Comparison of ENCODE assay signal across 21 cellular contexts in the genomic region with DNA sequence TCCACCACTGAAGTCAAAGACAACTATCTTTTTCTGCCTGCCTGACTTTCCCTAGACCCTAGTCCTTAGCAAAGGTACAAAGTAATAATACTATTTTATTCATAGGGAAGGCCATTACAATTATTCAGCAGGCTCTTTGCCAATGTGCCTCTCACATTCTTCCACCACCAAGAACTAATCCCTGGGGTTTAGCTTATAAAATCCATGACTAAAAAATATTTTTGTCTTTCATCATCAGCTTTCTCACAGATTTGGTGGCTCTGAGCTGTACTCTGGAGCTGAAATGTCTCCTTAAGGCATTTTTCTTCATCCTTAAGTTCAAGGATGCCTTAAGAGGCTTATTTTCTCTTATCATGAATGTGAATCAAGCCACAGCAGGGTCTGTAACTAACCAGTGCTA.
DNase-seq lines count a peak whose midpoint lies in the region; ATAC-seq and TF ChIP-seq lines count a peak whose summit lies in the region.
"Had no signal": no experiment of that assay in that cellular context is flagged by ENCODE, and none has a peak within 500 bp of the region (broad histone marks: within the 10 kb centered on the region; RNA-seq: fewer than 3 reads in every experiment).

No MANE protein-coding gene starts in this region.

- no peak overlapping the region for H3K4me3 Mint-ChIP-seq in MCF 10A (ENCODE audit: unreplicated experiment)
- H3K4me3 Mint-ChIP-seq: activated CD4-positive, alpha-beta T cell treated with anti-CD3 and anti-CD28 coated beads for 36 hours; activated CD8-positive, alpha-beta memory T cell treated with anti-CD3 and anti-CD28 coated beads, Interleukin-2, amount 10 ng/mL, durations not matched to agents 7 days and 5 days had no signal

- no peak overlapping the region for H3K27ac ChIP-seq in breast epithelium
- no peak overlapping the region for H3K27ac ChIP-seq in mesenchymal stem cell (ENCODE audit: low read length, poor library complexity, severe bottlenecking)
- H3K27ac ChIP-seq: 22Rv1, C4-2B, ovary, transverse colon had no signal

- H2AK5ac ChIP-seq in mesenchymal stem cell (ENCODE audit: low read length, severe bottlenecking): no peak overlapping the region

- no peak overlapping the region for H3K27ac Mint-ChIP-seq in MCF 10A (ENCODE audit: low read depth, unreplicated experiment)
- H3K27ac Mint-ChIP-seq: activated CD4-positive, alpha-beta T cell treated with anti-CD3 and anti-CD28 coated beads for 36 hours; activated CD8-positive, alpha-beta memory T cell treated with anti-CD3 and anti-CD28 coated beads, Interleukin-2, amount 10 ng/mL, durations not matched to agents 7 days and 5 days; activated T-helper 2 cell treated with anti-CD3 and anti-CD28 coated beads, Interferon-gamma antibody, Interleukin-2, Interleukin-4, amounts not matched to agents 10 μg/mL and 5 μg/mL and 100 μg/mL, durations not matched to agents 14 hours and 24 hours and 36 hours had no signal

- H3K9me3 ChIP-seq in breast epithelium (no peaks in the 10 kb centered on the region), mesenchymal stem cell (ENCODE audit: control insufficient read depth, low read length) (peaks cover 14% of the 10 kb centered on the region)
- H3K9me3 ChIP-seq: ovary, SK-N-SH, transverse colon had no signal

- H2BK12ac ChIP-seq in mesenchymal stem cell (ENCODE audit: low read length in 2 of 2): no peak overlapping the region

- H2BK15ac ChIP-seq in mesenchymal stem cell (ENCODE audit: low read depth, poor library complexity, severe bottlenecking): no peak overlapping the region

- TF ChIP-seq POLR2A in breast epithelium (IDR thresholded peaks at IDR 0.05) (no peak), lower leg skin (IDR thresholded peaks at IDR 0.05) (no peak)

- no peak overlapping the region for H3K14ac ChIP-seq in mesenchymal stem cell (ENCODE audit: low read length in 2 of 2)

- peaks cover 1% of the 10 kb centered on the region for H3K27me3 Mint-ChIP-seq in MCF 10A (ENCODE audit: insufficient read depth, unreplicated experiment)
- H3K27me3 Mint-ChIP-seq: activated CD8-positive, alpha-beta memory T cell treated with anti-CD3 and anti-CD28 coated beads, Interleukin-2, amount 10 ng/mL, durations not matched to agents 7 days and 5 days had no signal

- H3K4ac ChIP-seq in mesenchymal stem cell (ENCODE audit: low read depth in 1 of 2, low read length in 2 of 2): no peak overlapping the region

- no peaks in the 10 kb centered on the region for H3K27me3 ChIP-seq in breast epithelium
- no peaks in the 10 kb centered on the region for H3K27me3 ChIP-seq in mesenchymal stem cell (ENCODE audit: control insufficient read depth in 1 of 2, insufficient read depth in 1 of 2, low read length in 2 of 2)
- H3K27me3 ChIP-seq: ovary, transverse colon had no signal

- POLR2A ChIA-PET in MCF 10A (lab: Yijun Ruan, JAX): no interaction called here

- no peak overlapping the region for H3K4me3 ChIP-seq in breast epithelium
- H3K4me3 ChIP-seq in choroid plexus epithelial cell (ENCODE audit: low read depth, low read length): no peak overlapping the region
- no peak overlapping the region for H3K4me3 ChIP-seq in mesenchymal stem cell (ENCODE audit: insufficient read depth in 1 of 2, low read depth in 1 of 2, low read length in 2 of 2)
- no peak overlapping the region for H3K4me3 ChIP-seq in lower leg skin (ENCODE audit: low read depth, poor library complexity, severe bottlenecking)
- H3K4me3 ChIP-seq: ovary, transverse colon had no signal

- BruUV-seq in MCF 10A (replicated peaks; lab: Mats Ljungman, UMichigan): no TSS peak

- CTCF ChIA-PET in MCF 10A (lab: Yijun Ruan, JAX): interaction anchor here (0.7 to 1.1 kb wide), 2 partner anchors 59 to 86 kb away, joined by 3 read pairs; no protein-coding TSS in a partner anchor

- H4K91ac ChIP-seq in mesenchymal stem cell (ENCODE audit: low read length): no peak overlapping the region

- H4K8ac ChIP-seq in mesenchymal stem cell (ENCODE audit: low read length): no peak overlapping the region

- no peak for ATAC-seq in GM18511 (IDR thresholded peaks at IDR 0.05; ENCODE audit: unreplicated experiment)
- ATAC-seq: activated CD4-positive, alpha-beta T cell treated with anti-CD3 and anti-CD28 coated beads for 36 hours; activated CD8-positive, alpha-beta memory T cell treated with anti-CD3 and anti-CD28 coated beads, Interleukin-2, amount 10 ng/mL, durations not matched to agents 7 days and 5 days; esophagus mucosa; left cardiac atrium had no signal

- H3K4me2 ChIP-seq in mesenchymal stem cell (ENCODE audit: low read length, poor library complexity, severe bottlenecking): no peak overlapping the region

- TF ChIP-seq CTCF in MCF 10A (IDR thresholded peaks at IDR 0.05; ENCODE audit: unreplicated experiment): no peak
- no peak for TF ChIP-seq CTCF in breast epithelium (IDR thresholded peaks at IDR 0.05)
- TF ChIP-seq CTCF in choroid plexus epithelial cell (conservative IDR thresholded peaks at IDR 0.05; ENCODE audit: low read depth, low read length): no peak
- no peak for TF ChIP-seq CTCF in lower leg skin (IDR thresholded peaks at IDR 0.05)

- H3K4me1 ChIP-seq in breast epithelium (no peaks in the 10 kb centered on the region), mesenchymal stem cell (ENCODE audit: control insufficient read depth, insufficient read depth, low read depth, low read length) (no peaks in the 10 kb centered on the region)
- H3K4me1 ChIP-seq: transverse colon had no signal

- H3K18ac ChIP-seq in mesenchymal stem cell (ENCODE audit: low read depth in 1 of 2, low read length in 2 of 2): no peak overlapping the region

- H2AFZ ChIP-seq in mesenchymal stem cell (ENCODE audit: low read depth, low read length): no peak overlapping the region

- DNase-seq in MCF 10A (ENCODE audit: unreplicated experiment): peak; percentile 49
- DNase-seq in breast epithelium (ENCODE audit: low spot score in 2 of 2): no peak
- peak; percentile 11 for DNase-seq in choroid plexus epithelial cell (ENCODE audit: low read depth)
- peak; percentile 11 for DNase-seq in mesenchymal stem cell
- DNase-seq in stimulated activated CD4-positive, alpha-beta T cell treated with anti-CD3 and anti-CD28 coated beads, Interleukin-4, amount 100 ng/mL, for 4 hours: no peak
- no peak for DNase-seq in lower leg skin (ENCODE audit: low spot score in 2 of 2)
- DNase-seq in NCI-H1417 treated with DMSO at 0.1 percent for 48 hours (lab: John Stamatoyannopoulos, UW): no peak
- DNase-seq: activated CD4-positive, alpha-beta T cell treated with anti-CD3 and anti-CD28 coated beads for 36 hours; activated CD8-positive, alpha-beta memory T cell treated with anti-CD3 and anti-CD28 coated beads, Interleukin-2, amount 10 ng/mL, durations not matched to agents 7 days and 5 days; dermis blood vessel endothelial cell; KBM-7; left cardiac atrium; NCI-H1092; ovary; SK-N-SH; transverse colon had no signal

- no peak overlapping the region for H2BK5ac ChIP-seq in mesenchymal stem cell (ENCODE audit: low read depth, low read length, poor library complexity, severe bottlenecking)

- H2BK120ac ChIP-seq in mesenchymal stem cell (ENCODE audit: low read depth, low read length): no peak overlapping the region

- intact Hi-C loops in MCF 10A (cut with micrococcal nuclease): no loop called here
- intact Hi-C loops in breast epithelium (cut with DNase I; ENCODE audit: low total_unique reads): no loop called here
- intact Hi-C loops in lower leg skin (cut with DNase I; ENCODE audit: low total_unique reads): no loop called here

- H3K4me1 Mint-ChIP-seq in MCF 10A (ENCODE audit: insufficient read depth, unreplicated experiment): peaks cover under 1% of the 10 kb centered on the region
- H3K4me1 Mint-ChIP-seq: activated CD4-positive, alpha-beta T cell treated with anti-CD3 and anti-CD28 coated beads for 36 hours; activated CD8-positive, alpha-beta memory T cell treated with anti-CD3 and anti-CD28 coated beads, Interleukin-2, amount 10 ng/mL, durations not matched to agents 7 days and 5 days had no signal

- H3K36me3 Mint-ChIP-seq in MCF 10A (ENCODE audit: insufficient read depth, unreplicated experiment): no peaks in the 10 kb centered on the region
- H3K36me3 Mint-ChIP-seq: activated CD8-positive, alpha-beta memory T cell treated with anti-CD3 and anti-CD28 coated beads, Interleukin-2, amount 10 ng/mL, durations not matched to agents 7 days and 5 days had no signal

- peaks cover 18% of the 10 kb centered on the region for H3K9me3 Mint-ChIP-seq in MCF 10A (ENCODE audit: unreplicated experiment)

- no peaks in the 10 kb centered on the region for H3K79me1 ChIP-seq in mesenchymal stem cell (replicated peaks; ENCODE audit: low read length, poor library complexity, severe bottlenecking)

- H3K9ac ChIP-seq in mesenchymal stem cell (ENCODE audit: low read length): peak overlapping the region; percentile 32
- H3K9ac ChIP-seq: SK-N-SH had no signal

- H3K36me3 ChIP-seq in breast epithelium (no peaks in the 10 kb centered on the region), mesenchymal stem cell (ENCODE audit: control insufficient read depth in 1 of 2, insufficient read depth in 2 of 2, low read depth in 1 of 2, low read length in 2 of 2) (no peaks in the 10 kb centered on the region)
- H3K36me3 ChIP-seq: ovary, transverse colon had no signal

- no peak overlapping the region for H3K23ac ChIP-seq in mesenchymal stem cell (ENCODE audit: low read length in 2 of 2)

Comparison
In these comparisons a context has a peak if more than half of its experiments do, and no peak if none do; other contexts are left out.
1. DNase-seq: peak in MCF 10A (single experiment), choroid plexus epithelial cell (single experiment) and mesenchymal stem cell (single experiment); none in breast epithelium (0 of 2), stimulated activated CD4-positive, alpha-beta T cell treated with anti-CD3 and anti-CD28 coated beads, Interleukin-4, amount 100 ng/mL, for 4 hours (0 of 2), lower leg skin (0 of 2) and NCI-H1417 treated with DMSO at 0.1 percent for 48 hours (single experiment).